ENCODE assay signal across 8 cellular contexts in genomic region chr7:87886875-87887274, GRCh38. TPM values are rescaled to one million over a fixed set of nuclear protein-coding genes. Genes with fewer than 3 reads are reported as not detected.
DNase-seq lines count a peak whose midpoint lies in the region; ATAC-seq and TF ChIP-seq lines count a peak whose summit lies in the region.

No MANE protein-coding gene starts in this region.

- H3K4me1 ChIP-seq in hepatocyte (ENCODE audit: insufficient read depth) (no peaks in the 10 kb centered on the region), BE2C (no peaks in the 10 kb centered on the region)

- H3K9me3 ChIP-seq in hepatocyte (ENCODE audit: low read depth) (no peaks in the 10 kb centered on the region), BE2C (no peaks in the 10 kb centered on the region)

- H2AFZ ChIP-seq in hepatocyte: no peak overlapping the region

- peak; percentile 65; the same call in 2 of the 3 replicates for ATAC-seq in SK-N-SH treated with all-trans-retinoic acid at 6 μM for 48 hours
- no peak for ATAC-seq in GM19395 (IDR thresholded peaks at IDR 0.05; ENCODE audit: unreplicated experiment)
- ATAC-seq in HG02571 (IDR thresholded peaks at IDR 0.05; ENCODE audit: unreplicated experiment): no peak

- H3K36me3 ChIP-seq in hepatocyte (replicated peaks; ENCODE audit: insufficient read depth, low read depth) (no peaks in the 10 kb centered on the region), BE2C (peaks cover 3% of the 10 kb centered on the region)

- H3K27ac ChIP-seq in 22Rv1 (no peak overlapping the region), hepatocyte (no peak overlapping the region)

- no peak overlapping the region for H3K4me2 ChIP-seq in hepatocyte

- no peaks in the 10 kb centered on the region for H3K9me2 ChIP-seq in hepatocyte (replicated peaks; ENCODE audit: insufficient read depth)

- no peak overlapping the region for H3K4me3 ChIP-seq in hepatocyte
- H3K4me3 ChIP-seq in BE2C (ENCODE audit: low read depth, low read length): no peak overlapping the region

- TF ChIP-seq CTCF in 22Rv1 (IDR thresholded peaks at IDR 0.05) (peak; percentile 58), hepatocyte (IDR thresholded peaks at IDR 0.05; ENCODE audit: poor library complexity) (peak; percentile 61), BE2C (IDR thresholded peaks at IDR 0.05; ENCODE audit: low read depth, low read length) (no peak)

- H4K20me1 ChIP-seq in hepatocyte (ENCODE audit: insufficient read depth, poor library complexity, severe bottlenecking): no peaks in the 10 kb centered on the region

- DNase-seq in H4 (ENCODE audit: low spot score) (peak; percentile 28), hepatocyte (ENCODE audit: low spot score) (peak; percentile 43), BE2C (no peak)
- DNase-seq in stimulated activated CD8-positive, alpha-beta memory T cell treated with anti-CD3 and anti-CD28 coated beads, Interleukin-4, amount 100 ng/mL, for 48 hours: no peak

- H3K79me2 ChIP-seq in hepatocyte: peaks cover 18% of the 10 kb centered on the region

- H3K27me3 ChIP-seq in hepatocyte (no peaks in the 10 kb centered on the region), BE2C (no peaks in the 10 kb centered on the region)

TF ChIP-seq in SK-N-SH treated with all-trans-retinoic acid at 6 μM for 48 hours, 23 proteins besides CTCF, POLR2A, EP300 and RAD21:
- TF ChIP-seq OSR1 (CRISPR knock-in tag; IDR thresholded peaks at IDR 0.05) (no peak), ZFP30 (CRISPR knock-in tag; IDR thresholded peaks at IDR 0.05) (no peak), BACH2 (CRISPR knock-in tag; IDR thresholded peaks at IDR 0.05; ENCODE audit: borderline replicate concordance) (no peak), ZC3H10 (CRISPR knock-in tag; IDR thresholded peaks at IDR 0.05) (no peak), PATZ1 (CRISPR knock-in tag; IDR thresholded peaks at IDR 0.05; ENCODE audit: borderline replicate concordance) (no peak), ISL1 (CRISPR knock-in tag; IDR thresholded peaks at IDR 0.05) (no peak), TSHZ2 (CRISPR knock-in tag; IDR thresholded peaks at IDR 0.05) (no peak), CREB5 (CRISPR knock-in tag; IDR thresholded peaks at IDR 0.05; ENCODE audit: low read depth) (no peak), ZFP3 (CRISPR knock-in tag; IDR thresholded peaks at IDR 0.05) (no peak), ZNF565 (CRISPR knock-in tag; conservative IDR thresholded peaks at IDR 0.05; ENCODE audit: low read depth) (no peak), GLIS3 (CRISPR knock-in tag; IDR thresholded peaks at IDR 0.05) (no peak), ESRRG (CRISPR knock-in tag; IDR thresholded peaks at IDR 0.05) (no peak), ZNF70 (CRISPR knock-in tag; IDR thresholded peaks at IDR 0.05) (no peak), ARNTL (CRISPR knock-in tag; IDR thresholded peaks at IDR 0.05; ENCODE audit: borderline replicate concordance, low read depth) (no peak), ZNF8 (CRISPR knock-in tag; IDR thresholded peaks at IDR 0.05) (no peak), CSRNP3 (CRISPR knock-in tag; IDR thresholded peaks at IDR 0.05) (no peak)

RNA-seq across cellular contexts. Expression of gene DBF4, which starts 10.6 kb away (rescaled TPM):
- total RNA-seq in H4 (2014; rRNA removed; shearing (Covaris generic)): 77.7 and 87.3 TPM in 2 replicates
- 17.8 and 21.1 TPM in 2 replicates for total RNA-seq in hepatocyte
- 6.7 and 13.7 TPM in 2 replicates for polyA plus RNA-seq in hepatocyte
- 8.0 TPM for polyA plus RNA-seq in BE2C (2012; ENCODE audit: insufficient read depth, insufficient read length, low read depth)

RNA-seq across cellular contexts. Expression of gene SLC25A40, which starts 10.7 kb away (rescaled TPM):
- total RNA-seq in H4 (2014; rRNA removed; shearing (Covaris generic)): 15.4 and 38.4 TPM in 2 replicates
- total RNA-seq in hepatocyte: 21.6 and 58.3 TPM in 2 replicates
- polyA plus RNA-seq in hepatocyte: 7.4 and 10.8 TPM in 2 replicates
- 5.9 TPM for polyA plus RNA-seq in BE2C (2012; ENCODE audit: insufficient read depth, insufficient read length, low read depth)

RNA-seq across cellular contexts. Expression of gene ADAM22, which starts 47.2 kb away (rescaled TPM):
- 9.1 and 15.0 TPM in 2 replicates for total RNA-seq in H4 (2014; rRNA removed; shearing (Covaris generic))
- total RNA-seq in hepatocyte: 9.8 and 10.3 TPM in 2 replicates
- 1.6 and 3.4 TPM in 2 replicates for polyA plus RNA-seq in hepatocyte
- polyA plus RNA-seq in BE2C (2012; ENCODE audit: insufficient read depth, insufficient read length, low read depth): 13.6 TPM

Comparison
In these comparisons a context has a peak if more than half of its experiments do, and no peak if none do; other contexts are left out.
1. DNase-seq: peak in H4 (single experiment) and hepatocyte (single experiment); none in BE2C (single experiment) and stimulated activated CD8-positive, alpha-beta memory T cell treated with anti-CD3 and anti-CD28 coated beads, Interleukin-4, amount 100 ng/mL, for 48 hours (single experiment).